In genomic region chr16:54228325-54228724, GRCh38 we compare ENCODE assay signal across 27 cellular contexts. TPM values are rescaled to one million over a fixed set of nuclear protein-coding genes. Genes with fewer than 3 reads are reported as not detected.
"Had no signal": no experiment of that assay in that cellular context is flagged by ENCODE, and none has a peak within 500 bp of the region (broad histone marks: within the 10 kb centered on the region; RNA-seq: fewer than 3 reads in every experiment).

No MANE protein-coding gene starts in this region.

- H3K27ac ChIP-seq: colonic mucosa, coronary artery, dorsolateral prefrontal cortex, epithelial cell of prostate, esophagus muscularis mucosa, esophagus squamous epithelium, foreskin keratinocyte, gastrocnemius medialis, gastroesophageal sphincter, heart left ventricle, heart right ventricle, hepatocyte had no signal

- H3K36me3 ChIP-seq: colonic mucosa, esophagus muscularis mucosa, esophagus squamous epithelium, gastrocnemius medialis, gastroesophageal sphincter, heart left ventricle, heart right ventricle had no signal

- DNase-seq: colonic mucosa; cortex of kidney; dermis blood vessel endothelial cell; dorsolateral prefrontal cortex; effector CD4-positive, alpha-beta T cell; effector CD8-positive, alpha-beta T cell; effector memory CD4-positive, alpha-beta T cell; effector memory CD8-positive, alpha-beta T cell; endodermal cell; erythroblast; esophagus squamous epithelium; foreskin fibroblast; foreskin keratinocyte; foreskin melanocyte; gastrocnemius medialis; glutamatergic neuron; head of caudate nucleus; heart left ventricle; heart right ventricle had no signal

- H3K4me1 Mint-ChIP-seq: endodermal cell had no signal

- H3K4me1 ChIP-seq: colonic mucosa, esophagus muscularis mucosa, esophagus squamous epithelium, foreskin keratinocyte, gastrocnemius medialis, gastroesophageal sphincter, heart left ventricle had no signal

- H3K27ac Mint-ChIP-seq: dendritic cell treated with granulocyte-macrophage colony-stimulating factor and Interleukin-4, amounts not matched to agents 40 ng/mL and 50 ng/mL, for 4 days; effector memory CD8-positive, alpha-beta T cell; endodermal cell had no signal

- H3K4me3 Mint-ChIP-seq: dendritic cell treated with granulocyte-macrophage colony-stimulating factor and Interleukin-4, amounts not matched to agents 40 ng/mL and 50 ng/mL, for 4 days; effector memory CD8-positive, alpha-beta T cell; endodermal cell had no signal

- FAIRE-seq: endothelial cell of umbilical vein had no signal

- H3K79me2 ChIP-seq: hepatocyte had no signal

- H3K9me3 ChIP-seq: colonic mucosa, gastrocnemius medialis, gastroesophageal sphincter had no signal

- H3K27me3 Mint-ChIP-seq: dendritic cell treated with granulocyte-macrophage colony-stimulating factor and Interleukin-4, amounts not matched to agents 40 ng/mL and 50 ng/mL, for 4 days had no signal

- H3K27me3 ChIP-seq: colonic mucosa, gastrocnemius medialis, heart right ventricle, hepatocyte had no signal

- H3K9me3 Mint-ChIP-seq: dendritic cell treated with granulocyte-macrophage colony-stimulating factor and Interleukin-4, amounts not matched to agents 40 ng/mL and 50 ng/mL, for 4 days; effector memory CD8-positive, alpha-beta T cell had no signal

- H3K4me2 ChIP-seq: hepatocyte had no signal

- H3K4me3 ChIP-seq: colonic mucosa, coronary artery, dorsolateral prefrontal cortex, esophagus muscularis mucosa, esophagus squamous epithelium, gastrocnemius medialis, gastroesophageal sphincter, heart left ventricle, heart right ventricle, hepatocyte had no signal

- H2AFZ ChIP-seq: hepatocyte had no signal

- ATAC-seq: effector memory CD8-positive, alpha-beta T cell; esophagus mucosa; foreskin keratinocyte; gastrocnemius medialis; gastroesophageal sphincter; heart left ventricle; heart right ventricle had no signal

RNA-seq across cellular contexts. Expression of gene IRX3, which starts 58.3 kb away (rescaled TPM):
- total RNA-seq: endothelial cell of umbilical vein had no signal
- polyA plus RNA-seq: endothelial cell of umbilical vein had no signal
